ENCODE assay signal across 8 cellular contexts in the genomic region with DNA sequence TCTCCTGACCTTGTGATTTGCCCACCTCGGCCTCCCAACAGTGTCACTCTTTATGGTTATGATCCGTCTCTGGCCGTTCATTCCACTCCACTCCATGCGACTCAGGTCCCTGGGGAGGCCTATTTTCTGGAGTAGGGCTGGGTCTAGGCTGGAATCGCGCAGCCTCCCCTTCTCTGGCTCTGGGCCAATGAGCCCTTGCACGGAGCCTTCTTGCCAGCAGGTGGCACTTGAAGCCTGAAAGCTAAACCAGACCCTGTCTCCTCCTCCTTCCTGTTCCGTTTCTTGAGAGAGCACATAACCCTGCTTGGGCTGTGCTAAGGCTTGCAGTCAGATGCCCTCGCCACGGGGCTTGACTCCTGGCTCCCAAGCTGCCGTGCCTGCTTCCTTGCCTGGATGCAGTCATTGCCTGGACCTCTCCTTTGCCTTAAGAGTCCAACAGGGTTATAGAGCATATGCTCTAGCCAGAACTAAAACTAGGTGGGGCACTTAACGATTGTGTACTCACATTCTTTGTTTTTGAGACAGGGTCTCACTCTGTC. TPM values are rescaled to one million over a fixed set of nuclear protein-coding genes. Genes with fewer than 3 reads are reported as not detected.
A peak's percentile ranks its signal among the peaks of the same experiment; 100 is the strongest.
DNase-seq lines count a peak whose midpoint lies in the region; TF ChIP-seq lines count a peak whose summit lies in the region.

No MANE protein-coding gene starts in this region.

- DNase-seq in Caco-2 (peak; percentile 90 to 92), GM20000 (ENCODE audit: low spot score) (peak; percentile 84), epithelial cell of esophagus (ENCODE audit: low read depth) (peak; percentile 95)
- DNase-seq in activated CD8-positive, alpha-beta memory T cell treated with anti-CD3 and anti-CD28 coated beads, Interleukin-2, amount 50 U/mL, for 4 hours: peak; percentile 84
- peak; percentile 88 for DNase-seq in stimulated activated CD8-positive, alpha-beta memory T cell treated with anti-CD3 and anti-CD28 coated beads, Interleukin-4, amount 100 ng/mL, for 48 hours

- peak; percentile 96 for TF ChIP-seq RAD21 in Ishikawa (IDR thresholded peaks at IDR 0.05; ENCODE audit: low read depth)

- peak overlapping the region; percentile 23 for H3K4me3 Mint-ChIP-seq in Caco-2 (ENCODE audit: unreplicated experiment)

- H3K4me2 ChIP-seq in OCI-LY1 (ENCODE audit: low read length): peak overlapping the region; percentile 60

- H4K20me1 ChIP-seq in OCI-LY1 (ENCODE audit: insufficient read depth, low read length): no peaks in the 10 kb centered on the region

- POLR2A ChIA-PET in Caco-2 (lab: Charles Lee): interaction anchor here (0.6 to 1.0 kb wide), 2 partner anchors 12 to 324 kb away, joined by 3 to 7 read pairs; no protein-coding TSS in a partner anchor

- CTCF ChIA-PET in Caco-2 (lab: Charles Lee): interaction anchor here (0.6 to 2.7 kb wide), 10 partner anchors 9 to 512 kb away, joined by 3 to 19 read pairs (median 4); partner anchors contain the start of genes DNAJB12 and MCU

- no peaks in the 10 kb centered on the region for H3K79me2 ChIP-seq in OCI-LY1 (ENCODE audit: insufficient read depth, low read length)

- peak overlapping the region; percentile 64 for H2AFZ ChIP-seq in OCI-LY1 (ENCODE audit: low read length)

- H3K4me3 ChIP-seq in Caco-2 (ENCODE audit: low read depth, low read length) (no peak overlapping the region), OCI-LY1 (ENCODE audit: low read depth, low read length, poor library complexity, severe bottlenecking) (peak overlapping the region; percentile 24), epithelial cell of esophagus (ENCODE audit: low read length) (no peak overlapping the region), muscle layer of duodenum (ENCODE audit: low read depth in 1 of 2, low read length in 2 of 2) (peak overlapping the region; percentile 12 to 38)

- H3K27ac Mint-ChIP-seq in Caco-2 (ENCODE audit: unreplicated experiment): peak overlapping the region; percentile 75

- no peaks in the 10 kb centered on the region for H3K9me2 ChIP-seq in OCI-LY1 (ENCODE audit: low read depth, low read length)

- BruUV-seq in Caco-2 (replicated peaks; lab: Mats Ljungman, UMichigan): no TSS peak

- H3K27ac ChIP-seq in OCI-LY1 (ENCODE audit: low read depth, low read length, poor library complexity, severe bottlenecking): no peak overlapping the region
- peak overlapping the region; percentile 49 for H3K27ac ChIP-seq in muscle layer of duodenum (ENCODE audit: low read length)

- intact Hi-C loops in Caco-2 (cut with micrococcal nuclease; ENCODE audit: unreplicated experiment): loop anchor here (1.0 to 5.0 kb wide), 6 partner anchors 204 to 696 kb away; partner anchors contain the start of genes MCU and MICU1

- peak overlapping the region; percentile 39; the same call in 1 of the 2 replicates for H3K9ac ChIP-seq in OCI-LY1 (ENCODE audit: low read length)

- H3K9me3 ChIP-seq in Caco-2: no peaks in the 10 kb centered on the region
- no peaks in the 10 kb centered on the region for H3K9me3 ChIP-seq in OCI-LY1 (ENCODE audit: low read length)
- H3K9me3 ChIP-seq in muscle layer of duodenum (ENCODE audit: control insufficient read depth in 1 of 2, low read length in 2 of 2): no peaks in the 10 kb centered on the region

- TF ChIP-seq EP300 in Ishikawa (IDR thresholded peaks at IDR 0.05; ENCODE audit: borderline replicate concordance): no peak

- H3K27me3 Mint-ChIP-seq in Caco-2 (ENCODE audit: insufficient read depth, unreplicated experiment): no peaks in the 10 kb centered on the region

- peaks cover 9% of the 10 kb centered on the region for H3K4me1 Mint-ChIP-seq in Caco-2 (ENCODE audit: low read depth, unreplicated experiment)

- H3K4me1 ChIP-seq in Caco-2 (peaks cover 17% of the 10 kb centered on the region), OCI-LY1 (ENCODE audit: insufficient read depth, low read length, severe bottlenecking) (peaks cover 9% of the 10 kb centered on the region), muscle layer of duodenum (ENCODE audit: control insufficient read depth in 1 of 2, insufficient read depth in 2 of 2, low read length in 2 of 2) (peaks cover 0 to 10% of the 10 kb centered on the region in 2 donors)

- no peaks in the 10 kb centered on the region for H3K9me3 Mint-ChIP-seq in Caco-2 (ENCODE audit: unreplicated experiment)

- no peaks in the 10 kb centered on the region for H3K27me3 ChIP-seq in Caco-2 (replicated peaks; ENCODE audit: control insufficient read depth, insufficient read depth, low read length)
- no peaks in the 10 kb centered on the region for H3K27me3 ChIP-seq in OCI-LY1 (ENCODE audit: insufficient read depth, low read length)
- no peaks in the 10 kb centered on the region for H3K27me3 ChIP-seq in muscle layer of duodenum (ENCODE audit: low read depth, low read length)

- no peaks in the 10 kb centered on the region for H3F3A ChIP-seq in OCI-LY1 (ENCODE audit: insufficient read depth, low read length)

- peak; percentile 98 to 99 for TF ChIP-seq CTCF in Caco-2 (IDR thresholded peaks at IDR 0.05; ENCODE audit: insufficient read depth in 1 of 2, low read depth in 1 of 2, low read length in 1 of 2, severe bottlenecking in 1 of 2, unreplicated experiment in 1 of 2)
- peak; percentile 93 for TF ChIP-seq CTCF in GM20000 (IDR thresholded peaks at IDR 0.05; ENCODE audit: extremely low read depth, missing control alignments)
- TF ChIP-seq CTCF in OCI-LY1 (IDR thresholded peaks at IDR 0.05; ENCODE audit: low read length): peak; percentile 87
- peak; percentile 99 for TF ChIP-seq CTCF in epithelial cell of esophagus (IDR thresholded peaks at IDR 0.05; ENCODE audit: insufficient read depth, low read depth, low read length, missing control alignments)

- peaks cover 2% of the 10 kb centered on the region; the same call in 1 of the 2 replicates for H3K36me3 ChIP-seq in Caco-2 (ENCODE audit: control insufficient read depth, insufficient read depth, low read length)
- no peaks in the 10 kb centered on the region; the same call in 1 of the 2 replicates for H3K36me3 ChIP-seq in OCI-LY1 (ENCODE audit: insufficient read depth, low read length)
- H3K36me3 ChIP-seq in muscle layer of duodenum (ENCODE audit: control insufficient read depth in 1 of 2, insufficient read depth in 2 of 2, low read length in 2 of 2): peaks cover 13 to 37% of the 10 kb centered on the region in 2 donors

- H3K36me3 Mint-ChIP-seq in Caco-2 (ENCODE audit: insufficient read depth, unreplicated experiment): peaks cover 27% of the 10 kb centered on the region

TF ChIP-seq in Ishikawa, 13 proteins besides CTCF, POLR2A, EP300 and RAD21:
- TF ChIP-seq TAF1 (IDR thresholded peaks at IDR 0.05; ENCODE audit: low read depth): no peak
- peak; percentile 99 for TF ChIP-seq NFIC (IDR thresholded peaks at IDR 0.05)

RNA-seq across cellular contexts. Expression of gene DNAJB12, which starts 9.6 kb away (rescaled TPM):
- total RNA-seq in Caco-2 (2022): 56.0 and 58.1 TPM in 2 replicates

Comparison
In these comparisons a context has a peak if more than half of its experiments do, and no peak if none do; other contexts are left out.
1. H3K4me3 ChIP-seq: peak in OCI-LY1 (single experiment) and muscle layer of duodenum (2 of 2); none in Caco-2 (single experiment) and epithelial cell of esophagus (single experiment).
2. Peak in every context shown above with its lines, with median percentiles within 50 percentile points of each other: DNase-seq and CTCF ChIP-seq.